ENCODE assay signal across 1 cellular context in the genomic region with DNA sequence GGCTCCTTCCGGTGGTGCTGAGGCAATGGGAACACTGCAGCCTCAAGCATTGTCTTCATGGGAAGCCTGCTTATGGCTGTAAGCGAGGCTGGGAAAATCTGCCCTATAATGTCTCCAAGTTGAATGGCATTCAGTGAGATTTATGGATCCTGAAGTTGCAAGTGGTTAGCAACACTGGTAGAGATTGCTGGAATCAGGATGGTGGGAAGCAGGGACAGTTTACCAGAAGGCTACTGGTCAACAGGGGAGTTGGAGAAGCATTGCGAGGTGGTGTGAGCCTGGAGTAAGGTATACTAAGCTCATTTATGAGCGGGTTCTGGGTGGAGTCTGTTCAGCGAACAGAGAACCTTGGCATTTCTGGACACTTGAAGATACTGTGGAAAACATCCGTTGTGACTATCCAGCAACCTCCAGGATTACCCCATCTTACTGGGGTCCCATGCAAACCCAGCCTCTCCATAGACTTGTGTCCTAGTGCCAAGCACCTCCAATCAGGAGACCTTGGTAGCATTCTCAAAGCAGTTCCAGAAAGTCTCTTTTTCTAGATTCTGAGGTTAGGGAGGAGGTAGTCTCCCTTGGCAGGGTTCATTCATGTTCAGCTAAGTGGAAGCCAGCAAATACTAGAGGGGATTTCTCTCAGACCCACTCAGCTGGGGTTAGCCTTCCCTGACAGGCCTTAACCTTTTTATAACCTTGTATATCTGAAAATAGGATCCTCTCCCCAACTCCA.
TF ChIP-seq lines count a peak whose summit lies in the region.

No MANE protein-coding gene starts in this region.

TF ChIP-seq in GM23338, 12 proteins besides CTCF, POLR2A, EP300 and RAD21 (continued from another document):
- TF ChIP-seq, protein P1, sequence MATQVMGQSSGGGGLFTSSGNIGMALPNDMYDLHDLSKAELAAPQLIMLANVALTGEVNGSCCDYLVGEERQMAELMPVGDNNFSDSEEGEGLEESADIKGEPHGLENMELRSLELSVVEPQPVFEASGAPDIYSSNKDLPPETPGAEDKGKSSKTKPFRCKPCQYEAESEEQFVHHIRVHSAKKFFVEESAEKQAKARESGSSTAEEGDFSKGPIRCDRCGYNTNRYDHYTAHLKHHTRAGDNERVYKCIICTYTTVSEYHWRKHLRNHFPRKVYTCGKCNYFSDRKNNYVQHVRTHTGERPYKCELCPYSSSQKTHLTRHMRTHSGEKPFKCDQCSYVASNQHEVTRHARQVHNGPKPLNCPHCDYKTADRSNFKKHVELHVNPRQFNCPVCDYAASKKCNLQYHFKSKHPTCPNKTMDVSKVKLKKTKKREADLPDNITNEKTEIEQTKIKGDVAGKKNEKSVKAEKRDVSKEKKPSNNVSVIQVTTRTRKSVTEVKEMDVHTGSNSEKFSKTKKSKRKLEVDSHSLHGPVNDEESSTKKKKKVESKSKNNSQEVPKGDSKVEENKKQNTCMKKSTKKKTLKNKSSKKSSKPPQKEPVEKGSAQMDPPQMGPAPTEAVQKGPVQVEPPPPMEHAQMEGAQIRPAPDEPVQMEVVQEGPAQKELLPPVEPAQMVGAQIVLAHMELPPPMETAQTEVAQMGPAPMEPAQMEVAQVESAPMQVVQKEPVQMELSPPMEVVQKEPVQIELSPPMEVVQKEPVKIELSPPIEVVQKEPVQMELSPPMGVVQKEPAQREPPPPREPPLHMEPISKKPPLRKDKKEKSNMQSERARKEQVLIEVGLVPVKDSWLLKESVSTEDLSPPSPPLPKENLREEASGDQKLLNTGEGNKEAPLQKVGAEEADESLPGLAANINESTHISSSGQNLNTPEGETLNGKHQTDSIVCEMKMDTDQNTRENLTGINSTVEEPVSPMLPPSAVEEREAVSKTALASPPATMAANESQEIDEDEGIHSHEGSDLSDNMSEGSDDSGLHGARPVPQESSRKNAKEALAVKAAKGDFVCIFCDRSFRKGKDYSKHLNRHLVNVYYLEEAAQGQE (IDR thresholded peaks at IDR 0.05; ENCODE audit: unreplicated experiment), result no peak
- no peak for TF ChIP-seq JUNB (IDR thresholded peaks at IDR 0.05; ENCODE audit: unreplicated experiment)
- TF ChIP-seq, protein P2, sequence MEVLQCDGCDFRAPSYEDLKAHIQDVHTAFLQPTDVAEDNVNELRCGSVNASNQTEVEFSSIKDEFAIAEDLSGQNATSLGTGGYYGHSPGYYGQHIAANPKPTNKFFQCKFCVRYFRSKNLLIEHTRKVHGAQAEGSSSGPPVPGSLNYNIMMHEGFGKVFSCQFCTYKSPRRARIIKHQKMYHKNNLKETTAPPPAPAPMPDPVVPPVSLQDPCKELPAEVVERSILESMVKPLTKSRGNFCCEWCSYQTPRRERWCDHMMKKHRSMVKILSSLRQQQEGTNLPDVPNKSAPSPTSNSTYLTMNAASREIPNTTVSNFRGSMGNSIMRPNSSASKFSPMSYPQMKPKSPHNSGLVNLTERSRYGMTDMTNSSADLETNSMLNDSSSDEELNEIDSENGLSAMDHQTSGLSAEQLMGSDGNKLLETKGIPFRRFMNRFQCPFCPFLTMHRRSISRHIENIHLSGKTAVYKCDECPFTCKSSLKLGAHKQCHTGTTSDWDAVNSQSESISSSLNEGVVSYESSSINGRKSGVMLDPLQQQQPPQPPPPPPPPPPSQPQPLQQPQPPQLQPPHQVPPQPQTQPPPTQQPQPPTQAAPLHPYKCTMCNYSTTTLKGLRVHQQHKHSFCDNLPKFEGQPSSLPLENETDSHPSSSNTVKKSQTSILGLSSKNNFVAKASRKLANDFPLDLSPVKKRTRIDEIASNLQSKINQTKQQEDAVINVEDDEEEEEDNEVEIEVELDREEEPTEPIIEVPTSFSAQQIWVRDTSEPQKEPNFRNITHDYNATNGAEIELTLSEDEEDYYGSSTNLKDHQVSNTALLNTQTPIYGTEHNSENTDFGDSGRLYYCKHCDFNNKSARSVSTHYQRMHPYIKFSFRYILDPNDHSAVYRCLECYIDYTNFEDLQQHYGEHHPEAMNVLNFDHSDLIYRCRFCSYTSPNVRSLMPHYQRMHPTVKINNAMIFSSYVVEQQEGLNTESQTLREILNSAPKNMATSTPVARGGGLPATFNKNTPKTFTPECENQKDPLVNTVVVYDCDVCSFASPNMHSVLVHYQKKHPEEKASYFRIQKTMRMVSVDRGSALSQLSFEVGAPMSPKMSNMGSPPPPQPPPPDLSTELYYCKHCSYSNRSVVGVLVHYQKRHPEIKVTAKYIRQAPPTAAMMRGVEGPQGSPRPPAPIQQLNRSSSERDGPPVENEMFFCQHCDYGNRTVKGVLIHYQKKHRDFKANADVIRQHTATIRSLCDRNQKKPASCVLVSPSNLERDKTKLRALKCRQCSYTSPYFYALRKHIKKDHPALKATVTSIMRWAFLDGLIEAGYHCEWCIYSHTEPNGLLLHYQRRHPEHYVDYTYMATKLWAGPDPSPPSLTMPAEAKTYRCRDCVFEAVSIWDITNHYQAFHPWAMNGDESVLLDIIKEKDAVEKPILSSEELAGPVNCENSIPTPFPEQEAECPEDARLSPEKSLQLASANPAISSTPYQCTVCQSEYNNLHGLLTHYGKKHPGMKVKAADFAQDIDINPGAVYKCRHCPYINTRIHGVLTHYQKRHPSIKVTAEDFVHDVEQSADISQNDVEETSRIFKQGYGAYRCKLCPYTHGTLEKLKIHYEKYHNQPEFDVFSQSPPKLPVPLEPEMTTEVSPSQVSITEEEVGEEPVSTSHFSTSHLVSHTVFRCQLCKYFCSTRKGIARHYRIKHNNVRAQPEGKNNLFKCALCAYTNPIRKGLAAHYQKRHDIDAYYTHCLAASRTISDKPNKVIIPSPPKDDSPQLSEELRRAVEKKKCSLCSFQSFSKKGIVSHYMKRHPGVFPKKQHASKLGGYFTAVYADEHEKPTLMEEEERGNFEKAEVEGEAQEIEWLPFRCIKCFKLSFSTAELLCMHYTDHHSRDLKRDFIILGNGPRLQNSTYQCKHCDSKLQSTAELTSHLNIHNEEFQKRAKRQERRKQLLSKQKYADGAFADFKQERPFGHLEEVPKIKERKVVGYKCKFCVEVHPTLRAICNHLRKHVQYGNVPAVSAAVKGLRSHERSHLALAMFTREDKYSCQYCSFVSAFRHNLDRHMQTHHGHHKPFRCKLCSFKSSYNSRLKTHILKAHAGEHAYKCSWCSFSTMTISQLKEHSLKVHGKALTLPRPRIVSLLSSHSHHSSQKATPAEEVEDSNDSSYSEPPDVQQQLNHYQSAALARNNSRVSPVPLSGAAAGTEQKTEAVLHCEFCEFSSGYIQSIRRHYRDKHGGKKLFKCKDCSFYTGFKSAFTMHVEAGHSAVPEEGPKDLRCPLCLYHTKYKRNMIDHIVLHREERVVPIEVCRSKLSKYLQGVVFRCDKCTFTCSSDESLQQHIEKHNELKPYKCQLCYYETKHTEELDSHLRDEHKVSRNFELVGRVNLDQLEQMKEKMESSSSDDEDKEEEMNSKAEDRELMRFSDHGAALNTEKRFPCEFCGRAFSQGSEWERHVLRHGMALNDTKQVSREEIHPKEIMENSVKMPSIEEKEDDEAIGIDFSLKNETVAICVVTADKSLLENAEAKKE (CRISPR knock-in tag; IDR thresholded peaks at IDR 0.05), result no peak
- TF ChIP-seq, protein P3, sequence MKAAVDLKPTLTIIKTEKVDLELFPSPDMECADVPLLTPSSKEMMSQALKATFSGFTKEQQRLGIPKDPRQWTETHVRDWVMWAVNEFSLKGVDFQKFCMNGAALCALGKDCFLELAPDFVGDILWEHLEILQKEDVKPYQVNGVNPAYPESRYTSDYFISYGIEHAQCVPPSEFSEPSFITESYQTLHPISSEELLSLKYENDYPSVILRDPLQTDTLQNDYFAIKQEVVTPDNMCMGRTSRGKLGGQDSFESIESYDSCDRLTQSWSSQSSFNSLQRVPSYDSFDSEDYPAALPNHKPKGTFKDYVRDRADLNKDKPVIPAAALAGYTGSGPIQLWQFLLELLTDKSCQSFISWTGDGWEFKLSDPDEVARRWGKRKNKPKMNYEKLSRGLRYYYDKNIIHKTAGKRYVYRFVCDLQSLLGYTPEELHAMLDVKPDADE (IDR thresholded peaks at IDR 0.05), result no peak
- no peak for TF ChIP-seq CREB1 (CRISPR knock-in tag; IDR thresholded peaks at IDR 0.05; ENCODE audit: low read depth)
- TF ChIP-seq POLR2AphosphoS5 (IDR thresholded peaks at IDR 0.05; ENCODE audit: low read depth), result no peak; the same call in none of the 2 replicates
- TF ChIP-seq ZNF114 (CRISPR knock-in tag; IDR thresholded peaks at IDR 0.05), result no peak
- no peak for TF ChIP-seq NANOG (IDR thresholded peaks at IDR 0.05; ENCODE audit: borderline replicate concordance)
